ENCODE assay signal across 6 cellular contexts in the genomic region with DNA sequence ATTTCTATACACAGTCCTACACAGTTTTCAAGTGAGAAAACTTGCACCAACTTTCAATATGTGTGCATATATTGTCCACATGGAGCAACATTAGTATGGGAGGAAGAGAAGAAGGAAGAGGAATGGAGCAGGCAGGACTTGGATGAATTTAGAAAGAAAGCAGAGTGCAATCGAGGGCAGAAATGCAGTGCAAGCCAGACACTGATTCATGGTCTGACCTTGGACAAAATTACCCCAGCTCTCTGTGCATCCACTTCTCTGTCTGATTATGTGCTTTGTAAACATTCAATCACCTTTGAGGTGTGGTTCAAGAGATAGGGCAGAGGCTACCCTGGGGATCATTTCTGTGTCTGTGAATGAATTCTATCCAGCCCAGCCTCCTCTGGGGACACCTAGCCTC.
"Had no signal": no experiment of that assay in that cellular context is flagged by ENCODE, and none has a peak within 500 bp of the region (broad histone marks: within the 10 kb centered on the region; RNA-seq: fewer than 3 reads in every experiment).

No MANE protein-coding gene starts in this region.

- H3K9ac ChIP-seq: GM23248 had no signal

- H3K9me3 ChIP-seq: HAP-1 had no signal

- H2AFZ ChIP-seq: GM23248 had no signal

- DNase-seq: GM23248, GOT3, H7, HFFc6 had no signal

- H3K4me1 ChIP-seq: HAP-1 had no signal

- H3K27ac ChIP-seq: GM23248, HL-60 had no signal

- H3K4me3 ChIP-seq: GM23248, HAP-1 had no signal

- H3K36me3 ChIP-seq: HAP-1 had no signal
